8 cellular contexts compared by ENCODE assay signal in genomic region chr2:120261387-120262006, GRCh38. TPM values are rescaled to one million over a fixed set of nuclear protein-coding genes. Genes with fewer than 3 reads are reported as not detected.
A peak's percentile ranks its signal among the peaks of the same experiment; 100 is the strongest.
DNase-seq lines count a peak whose midpoint lies in the region; ATAC-seq and TF ChIP-seq lines count a peak whose summit lies in the region.

No MANE protein-coding gene starts in this region.

- TF ChIP-seq CTCF in GM10266 (IDR thresholded peaks at IDR 0.05; ENCODE audit: control insufficient read depth, insufficient read depth, low read depth, missing control alignments) (no peak), HFFc6 (IDR thresholded peaks at IDR 0.05) (no peak)

- DNase-seq in GM10266 (ENCODE audit: extremely low spot score): peak; percentile 80
- peak; percentile 69 to 72 for DNase-seq in activated T-cell treated with anti-CD3 and anti-CD28 coated beads, Interleukin-2, amount 50 U/mL, for 48 hours
- no peak for DNase-seq in HFFc6
- no peak for DNase-seq in NCI-H1092 treated with DMSO at 0.1 percent for 48 hours (lab: John Stamatoyannopoulos, UW)
- DNase-seq in DMS153 treated with DMSO at 0.1 percent for 48 hours (lab: John Stamatoyannopoulos, UW; ENCODE audit: unreplicated experiment): no peak
- no peak for DNase-seq in SIG-M5 (lab: John Stamatoyannopoulos, UW)

- peaks cover 8% of the 10 kb centered on the region for H3K9me3 Mint-ChIP-seq in HFFc6

- no peak overlapping the region for H3K27ac Mint-ChIP-seq in HFFc6

- no peaks in the 10 kb centered on the region for H3K27me3 Mint-ChIP-seq in HFFc6 (ENCODE audit: insufficient read depth)

- H3K4me3 Mint-ChIP-seq in HFFc6: no peak overlapping the region

- H3K36me3 Mint-ChIP-seq in HFFc6 (ENCODE audit: low read depth): peaks cover 19% of the 10 kb centered on the region

- peaks cover 20% of the 10 kb centered on the region for H3K4me1 Mint-ChIP-seq in HFFc6 (ENCODE audit: low read depth)

- ATAC-seq in GM19438 (IDR thresholded peaks at IDR 0.05; ENCODE audit: low read depth, unreplicated experiment) (peak; percentile 86), HG03103 (IDR thresholded peaks at IDR 0.05; ENCODE audit: low read depth, unreplicated experiment) (peak; percentile 64)

RNA-seq across cellular contexts. Expression of gene RALB, which starts 8.8 kb away (rescaled TPM):
- total RNA-seq in HFFc6 (2021; fragmentation: NEBNext Ultra II Directional; extraction: Animal tissue kit (Norgen Biotek cat#: 25700)): 10 to 100 TPM; 60.1 to 72.5 (median 69.2) TPM

RNA-seq across cellular contexts. Expression of gene TMEM185B, which starts 38.3 kb away (rescaled TPM):
- 10 to 100 TPM; 29.2 to 36.4 (median 31.3) TPM for total RNA-seq in HFFc6 (2021; fragmentation: NEBNext Ultra II Directional; extraction: Animal tissue kit (Norgen Biotek cat#: 25700))

Comparison
In these comparisons a context has a peak if more than half of its experiments do, and no peak if none do; other contexts are left out.
1. DNase-seq: peak in GM10266 (single experiment) and activated T-cell treated with anti-CD3 and anti-CD28 coated beads, Interleukin-2, amount 50 U/mL, for 48 hours (2 of 2); none in HFFc6 (single experiment), NCI-H1092 treated with DMSO at 0.1 percent for 48 hours (single experiment), DMS153 treated with DMSO at 0.1 percent for 48 hours (single experiment) and SIG-M5 (single experiment).